ENCODE assay signal across 19 cellular contexts in genomic region chrX:74351760-74352159, GRCh38. TPM values are rescaled to one million over a fixed set of nuclear protein-coding genes. Genes with fewer than 3 reads are reported as not detected.
DNase-seq lines count a peak whose midpoint lies in the region; ATAC-seq, FAIRE-seq and TF ChIP-seq lines count a peak whose summit lies in the region.
"Had no signal": no experiment of that assay in that cellular context is flagged by ENCODE, and none has a peak within 500 bp of the region (broad histone marks: within the 10 kb centered on the region; RNA-seq: fewer than 3 reads in every experiment).

No MANE protein-coding gene starts in this region.

- no peaks in the 10 kb centered on the region for H4K20me1 ChIP-seq in GM12878 (ENCODE audit: control insufficient read depth, insufficient read depth)
- H4K20me1 ChIP-seq in smooth muscle cell (ENCODE audit: low read depth) = no peaks in the 10 kb centered on the region

- RAD21 ChIA-PET in GM12878 (lab: Charles Lee; ENCODE audit: unreplicated experiment) = no interaction called here

- H3K4me3 Mint-ChIP-seq in activated naive CD4-positive, alpha-beta T cell treated with anti-CD3 and anti-CD28 coated beads, Interleukin-2, amount 10 ng/mL, durations not matched to agents 7 days and 5 days = no peak overlapping the region
- H3K4me3 Mint-ChIP-seq: activated CD4-positive, alpha-beta memory T cell treated with anti-CD3 and anti-CD28 coated beads, Interleukin-2, amount 10 ng/mL, durations not matched to agents 7 days and 5 days; stimulated activated effector memory CD8-positive, alpha-beta T cell treated with anti-CD3 and anti-CD28 coated beads, Interleukin-12 subunit alpha, Interleukin-12 subunit beta, amount 100 ng/mL, for 72 hours had no signal

- H3K27me3 Mint-ChIP-seq in activated naive CD4-positive, alpha-beta T cell treated with anti-CD3 and anti-CD28 coated beads, Interleukin-2, amount 10 ng/mL, durations not matched to agents 7 days and 5 days = no peaks in the 10 kb centered on the region
- H3K27me3 Mint-ChIP-seq: activated CD4-positive, alpha-beta memory T cell treated with anti-CD3 and anti-CD28 coated beads, Interleukin-2, amount 10 ng/mL, durations not matched to agents 7 days and 5 days had no signal

- H3F3A ChIP-seq in smooth muscle cell (ENCODE audit: low read depth) = no peaks in the 10 kb centered on the region

- H3K36me3 ChIP-seq in GM12878 (ENCODE audit: control insufficient read depth in 2 of 2, insufficient read depth in 2 of 2, low read length in 1 of 2) (no peaks in the 10 kb centered on the region), smooth muscle cell (ENCODE audit: low read depth) (no peaks in the 10 kb centered on the region)

- intact Hi-C loops in GM12878 (cut with micrococcal nuclease; ENCODE audit: unreplicated experiment) = no loop called here

- no peak overlapping the region for H3K4me3 ChIP-seq in GM12878
- no peak overlapping the region for H3K4me3 ChIP-seq in smooth muscle cell
- H3K4me3 ChIP-seq: skin epidermis had no signal

- H3K9me3 ChIP-seq in GM12878 (replicated peaks; ENCODE audit: control insufficient read depth, insufficient read depth, low read length) = no peaks in the 10 kb centered on the region
- H3K9me3 ChIP-seq in smooth muscle cell (replicated peaks; ENCODE audit: low read depth) = no peaks in the 10 kb centered on the region

- TF ChIP-seq EP300 in GM12878 (IDR thresholded peaks at IDR 0.05; ENCODE audit: borderline replicate concordance in 1 of 2, control insufficient read depth in 1 of 2, low read depth in 2 of 2, low read length in 2 of 2) = no peak

- H3K4me2 ChIP-seq in GM12878 (ENCODE audit: control insufficient read depth, insufficient read depth) (0 out of 2 replicates have a peak overlapping the region, but pooled peaks have one; percentile 33), smooth muscle cell (peak overlapping the region; percentile 38)

- H3K27me3 ChIP-seq in GM12878 (replicated peaks in 1 of 2; ENCODE audit: control insufficient read depth in 2 of 2, insufficient read depth in 2 of 2, low read length in 1 of 2) = no peaks in the 10 kb centered on the region
- no peaks in the 10 kb centered on the region for H3K27me3 ChIP-seq in smooth muscle cell (ENCODE audit: low read depth)

- no peaks in the 10 kb centered on the region for H3K36me3 Mint-ChIP-seq in activated naive CD4-positive, alpha-beta T cell treated with anti-CD3 and anti-CD28 coated beads, Interleukin-2, amount 10 ng/mL, durations not matched to agents 7 days and 5 days
- H3K36me3 Mint-ChIP-seq: stimulated activated effector memory CD8-positive, alpha-beta T cell treated with anti-CD3 and anti-CD28 coated beads, Interleukin-12 subunit alpha, Interleukin-12 subunit beta, amount 100 ng/mL, for 72 hours had no signal

- TF ChIP-seq RAD21 in GM12878 (IDR thresholded peaks at IDR 0.05; ENCODE audit: insufficient read depth, low read depth, low read length) = no peak

- CTCF ChIA-PET in activated naive CD4-positive, alpha-beta T cell treated with anti-CD3 and anti-CD28 coated beads, Interleukin-2, amount 10 ng/mL, durations not matched to agents 7 days and 5 days (lab: Charles Lee) = no interaction called here
- CTCF ChIA-PET in GM12878 (lab: Yijun Ruan, JAX) = no interaction called here

- no peak for ATAC-seq in GM12878
- ATAC-seq in HG03139 (IDR thresholded peaks at IDR 0.05; ENCODE audit: unreplicated experiment) = no peak
- ATAC-seq: stimulated activated effector memory CD8-positive, alpha-beta T cell treated with anti-CD3 and anti-CD28 coated beads, Interleukin-12 subunit alpha, Interleukin-12 subunit beta, amount 100 ng/mL, for 72 hours had no signal

- H3K9ac ChIP-seq in GM12878 (ENCODE audit: control insufficient read depth, insufficient read depth, low read length) (no peak overlapping the region), smooth muscle cell (ENCODE audit: low read depth) (no peak overlapping the region)

- FAIRE-seq in GM12878 (lab: Jason Lieb, UNC) = no peak

- POLR2A ChIA-PET in GM12878 (lab: Charles Lee) = no interaction called here

- H3K27ac ChIP-seq in GM12878 (ENCODE audit: control insufficient read depth, insufficient read depth) (no peak overlapping the region), smooth muscle cell (ENCODE audit: low read depth) (no peak overlapping the region)
- H3K27ac ChIP-seq: skin epidermis had no signal

- peaks cover 9% of the 10 kb centered on the region for H3K4me1 Mint-ChIP-seq in activated naive CD4-positive, alpha-beta T cell treated with anti-CD3 and anti-CD28 coated beads, Interleukin-2, amount 10 ng/mL, durations not matched to agents 7 days and 5 days

- SMC1A ChIA-PET in GM12878 (lab: Charles Lee; ENCODE audit: uncharacterized antibody, unreplicated experiment) = no interaction called here

- H3K4me1 ChIP-seq in GM12878 (ENCODE audit: control insufficient read depth, insufficient read depth, low read length) (no peaks in the 10 kb centered on the region), smooth muscle cell (ENCODE audit: low read depth) (no peaks in the 10 kb centered on the region)

- no peak for DNase-seq in activated naive CD4-positive, alpha-beta T cell treated with anti-CD3 and anti-CD28 coated beads, Interleukin-2, amount 10 ng/mL, durations not matched to agents 7 days and 5 days
- no peak for DNase-seq in activated naive CD4-positive, alpha-beta T cell treated with Interleukin-2 at 50 U/mL for 16 hours
- peak; percentile 41 for DNase-seq in NCI-H226
- no peak for DNase-seq in GM12878 (ENCODE audit: low read depth, low spot score)
- DNase-seq in smooth muscle cell (lab: John Stamatoyannopoulos, UW; ENCODE audit: unreplicated experiment) = no peak
- no peak for DNase-seq in mucosa of gallbladder (ENCODE audit: low spot score)
- DNase-seq in NCI-H510A (lab: John Stamatoyannopoulos, UW) = no peak
- DNase-seq: activated CD4-positive, alpha-beta memory T cell treated with anti-CD3 and anti-CD28 coated beads, Interleukin-2, amount 10 ng/mL, durations not matched to agents 7 days and 5 days; activated effector memory CD4-positive, alpha-beta T cell treated with anti-CD3 and anti-CD28 coated beads, Interleukin-2, amount 50 U/mL, for 16 hours; effector CD8-positive, alpha-beta T cell; hippocampal formation; NCI-H2107; posterior cingulate gyrus; Right ventricle myocardium superior had no signal

- H3K27ac Mint-ChIP-seq in activated naive CD4-positive, alpha-beta T cell treated with anti-CD3 and anti-CD28 coated beads, Interleukin-2, amount 10 ng/mL, durations not matched to agents 7 days and 5 days = peak overlapping the region; percentile 76
- H3K27ac Mint-ChIP-seq: activated CD4-positive, alpha-beta memory T cell treated with anti-CD3 and anti-CD28 coated beads, Interleukin-2, amount 10 ng/mL, durations not matched to agents 7 days and 5 days; stimulated activated effector memory CD8-positive, alpha-beta T cell treated with anti-CD3 and anti-CD28 coated beads, Interleukin-12 subunit alpha, Interleukin-12 subunit beta, amount 100 ng/mL, for 72 hours had no signal

- BruUV-seq in GM12878 (replicated peaks; lab: Mats Ljungman, UMichigan) = no TSS peak

- in situ Hi-C loops in GM12878 (cut with MboI) = no loop called here

- H3K9me3 Mint-ChIP-seq in activated naive CD4-positive, alpha-beta T cell treated with anti-CD3 and anti-CD28 coated beads, Interleukin-2, amount 10 ng/mL, durations not matched to agents 7 days and 5 days = no peaks in the 10 kb centered on the region
- H3K9me3 Mint-ChIP-seq: activated CD4-positive, alpha-beta memory T cell treated with anti-CD3 and anti-CD28 coated beads, Interleukin-2, amount 10 ng/mL, durations not matched to agents 7 days and 5 days; stimulated activated effector memory CD8-positive, alpha-beta T cell treated with anti-CD3 and anti-CD28 coated beads, Interleukin-12 subunit alpha, Interleukin-12 subunit beta, amount 100 ng/mL, for 72 hours had no signal

- TF ChIP-seq CTCF in GM12878 (IDR thresholded peaks at IDR 0.05 in 2 of 3, conservative IDR thresholded peaks at IDR 0.05 in 1 of 3; ENCODE audit: control insufficient read depth in 2 of 3, extremely low read depth in 1 of 3, insufficient read depth in 1 of 3, low read depth in 3 of 3, low read length in 3 of 3) (no peak), smooth muscle cell (IDR thresholded peaks at IDR 0.05; ENCODE audit: borderline replicate concordance, insufficient read depth, poor library complexity, severe bottlenecking) (no peak)

- 29% methylated on average over 4 of the region's 4 CpGs for WGBS in GM12878 (ENCODE audit: insufficient coverage, insufficient replicate concordance, low lambda C conversion rate, missing lambda C conversion rate)
- 40% methylated on average over 4 of the region's 4 CpGs for WGBS in smooth muscle cell (ENCODE audit: low lambda C conversion rate)

- H3K79me2 ChIP-seq in GM12878 (ENCODE audit: control insufficient read depth, insufficient read depth, low read length) (no peaks in the 10 kb centered on the region), smooth muscle cell (ENCODE audit: low read depth) (no peaks in the 10 kb centered on the region)

- H2AFZ ChIP-seq in GM12878 (ENCODE audit: control insufficient read depth, low read depth, low read length) (no peak overlapping the region), smooth muscle cell (ENCODE audit: low read depth) (no peak overlapping the region)

- no peak for TF ChIP-seq POLR2A in GM12878 (IDR thresholded peaks at IDR 0.05; ENCODE audit: low read depth, low read length)

TF ChIP-seq in GM12878, 131 proteins besides CTCF, POLR2A, EP300 and RAD21 (continues in another document):
- TF ChIP-seq SREBF2 (IDR thresholded peaks at IDR 0.05; ENCODE audit: low read length) = no peak
- no peak for TF ChIP-seq ZNF274 (IDR thresholded peaks at IDR 0.05; ENCODE audit: insufficient read depth, insufficient read length)

RNA-seq across cellular contexts. Expression of gene ZCCHC13, which starts 47.8 kb away (rescaled TPM):
- total RNA-seq in GM12878 (2013; cell fraction: nucleolus; rRNA removed) = not detected in 2 replicates
- total RNA-seq in GM12878 (2014; rRNA removed) (not detected in 2 replicates), GM12878 (2014; rRNA removed; fragmentation: Illumina TruSeq; extraction: Trizol) (not detected in 2 replicates), GM12878 (2021) (not detected in 2 replicates), smooth muscle cell (not detected in 2 replicates), mucosa of gallbladder (not detected)
- not detected for polyA plus RNA-seq in GM12878 (2011; ENCODE audit: low read depth)
- polyA plus RNA-seq in GM12878 (2011; rRNA removed) (not detected in 2 replicates), GM12878 (2014; fragmentation: Illumina TruSeq; extraction: Trizol) (not detected in 2 replicates), GM12878 (2014; fragmentation: Nextera tagmentation; extraction: Ambion mirVana) (not detected), GM12878 (2014; rRNA removed) (not detected in 2 replicates), GM12878 (2016; fragmentation: Nextera tagmentation; extraction: Ambion mirVana) (not detected), smooth muscle cell (not detected in 2 replicates)
- not detected in 2 replicates for polyA plus RNA-seq in GM12878 (2011; cell fraction: cytosol; rRNA removed)
- not detected in 2 replicates for polyA plus RNA-seq in GM12878 (2011; cell fraction: nucleus; rRNA removed)
- polyA plus RNA-seq in GM12878 (2012) = not detected in 2 replicates
- not detected in 2 replicates for polyA minus RNA-seq in GM12878 (2011; rRNA and poly(A)+ RNA removed)
- polyA minus RNA-seq in GM12878 (2011; cell fraction: cytosol; rRNA and poly(A)+ RNA removed) = not detected in 2 replicates
- not detected in 2 replicates for polyA minus RNA-seq in GM12878 (2011; cell fraction: nucleus; rRNA and poly(A)+ RNA removed)
- total RNA-seq: activated CD4-positive, alpha-beta memory T cell treated with anti-CD3 and anti-CD28 coated beads, Interleukin-2, amount 10 ng/mL, durations not matched to agents 7 days and 5 days; fibroblast of lung; Right ventricle myocardium superior; ureter had no signal
- polyA plus RNA-seq: fibroblast of lung had no signal
